1 cellular context compared by ENCODE assay signal in genomic region chr4:37008199-37008598, GRCh38.
TF ChIP-seq lines count a peak whose summit lies in the region.

No MANE protein-coding gene starts in this region.

TF ChIP-seq in HepG2, 621 proteins besides CTCF, POLR2A, EP300 and RAD21 (continued from another document and continues in another):
- no peak; the same call in 1 of the 2 replicates for TF ChIP-seq ZBTB34 (CRISPR knock-in tag; IDR thresholded peaks at IDR 0.05)
- TF ChIP-seq ZNF382 (CRISPR knock-in tag; IDR thresholded peaks at IDR 0.05; ENCODE audit: borderline replicate concordance): no peak
- TF ChIP-seq ZNF292 (CRISPR knock-in tag; IDR thresholded peaks at IDR 0.05; ENCODE audit: borderline replicate concordance, low read depth): peak; percentile 75; the same call in 1 of the 2 replicates
- no peak for TF ChIP-seq MNT (IDR thresholded peaks at IDR 0.05)
- TF ChIP-seq IRX3 (CRISPR knock-in tag; IDR thresholded peaks at IDR 0.05; ENCODE audit: borderline replicate concordance, low read depth): no peak
- no peak for TF ChIP-seq ZFYVE20 (CRISPR knock-in tag; IDR thresholded peaks at IDR 0.05; ENCODE audit: borderline replicate concordance, low read depth)
- TF ChIP-seq RFX1 (IDR thresholded peaks at IDR 0.05): no peak
- peak; percentile 98 for TF ChIP-seq ZFY (CRISPR knock-in tag; IDR thresholded peaks at IDR 0.05)
- 0 out of 2 replicates have a peak, but pooled peaks have one; percentile 63 for TF ChIP-seq MED13 (CRISPR knock-in tag; IDR thresholded peaks at IDR 0.05)
- no peak for TF ChIP-seq RBM22 (optimal IDR thresholded peaks at IDR 0.05; ENCODE audit: low read length)
- TF ChIP-seq RFX5 (IDR thresholded peaks at IDR 0.05; ENCODE audit: low read depth, low read length): no peak
- TF ChIP-seq ZNF691 (CRISPR knock-in tag; IDR thresholded peaks at IDR 0.05; ENCODE audit: borderline replicate concordance, low read depth): no peak
- no peak for TF ChIP-seq ZNF280B (CRISPR knock-in tag; IDR thresholded peaks at IDR 0.05; ENCODE audit: borderline replicate concordance)
- no peak for TF ChIP-seq ZUFSP (CRISPR knock-in tag; IDR thresholded peaks at IDR 0.05; ENCODE audit: borderline replicate concordance)
- TF ChIP-seq USF2 (IDR thresholded peaks at IDR 0.05; ENCODE audit: low read depth, low read length): no peak
- TF ChIP-seq USF2 (CRISPR knock-in tag; IDR thresholded peaks at IDR 0.05; ENCODE audit: borderline replicate concordance): no peak
- TF ChIP-seq ZMYM3 (CRISPR knock-in tag; IDR thresholded peaks at IDR 0.05): peak; percentile 64; the same call in 1 of the 2 replicates
- TF ChIP-seq SOX6 (IDR thresholded peaks at IDR 0.05): no peak
- TF ChIP-seq SOX6 (CRISPR knock-in tag; IDR thresholded peaks at IDR 0.05): peak; percentile 99
- TF ChIP-seq KLF9 (CRISPR knock-in tag; IDR thresholded peaks at IDR 0.05; ENCODE audit: low read depth): no peak
- peak; percentile 83 for TF ChIP-seq ZBTB33 (CRISPR knock-in tag; IDR thresholded peaks at IDR 0.05)
- TF ChIP-seq ZBTB7A (CRISPR knock-in tag; IDR thresholded peaks at IDR 0.05): no peak
- no peak for TF ChIP-seq ZNF318 (CRISPR knock-in tag; IDR thresholded peaks at IDR 0.05)
- peak; percentile 85; the same call in 1 of the 2 replicates for TF ChIP-seq YEATS2 (CRISPR knock-in tag; IDR thresholded peaks at IDR 0.05; ENCODE audit: borderline replicate concordance)
- TF ChIP-seq ZNF639 (CRISPR knock-in tag; conservative IDR thresholded peaks at IDR 0.05): no peak; the same call in 1 of the 2 replicates
- TF ChIP-seq ZNF501 (CRISPR knock-in tag; IDR thresholded peaks at IDR 0.05): no peak
- no peak for TF ChIP-seq ISX (CRISPR knock-in tag; conservative IDR thresholded peaks at IDR 0.05)
- peak; percentile 81 for TF ChIP-seq ZNF12 (CRISPR knock-in tag; IDR thresholded peaks at IDR 0.05)
- no peak for TF ChIP-seq KAT2B (IDR thresholded peaks at IDR 0.05; ENCODE audit: borderline replicate concordance, low read depth, low read length)
- 0 out of 2 replicates have a peak, but pooled peaks have one; percentile 23 for TF ChIP-seq PATZ1 (CRISPR knock-in tag; IDR thresholded peaks at IDR 0.05)
- no peak for TF ChIP-seq ATAD3A (CRISPR knock-in tag; IDR thresholded peaks at IDR 0.05)
- TF ChIP-seq ATF7 (IDR thresholded peaks at IDR 0.05): no peak
- TF ChIP-seq ATF7 (CRISPR knock-in tag; IDR thresholded peaks at IDR 0.05): no peak
- no peak for TF ChIP-seq SIX1 (CRISPR knock-in tag; IDR thresholded peaks at IDR 0.05; ENCODE audit: borderline replicate concordance)
